Comparison of ENCODE assay signal across 7 cellular contexts in genomic region chr12:53495903-53496751, GRCh38. TPM values are rescaled to one million over a fixed set of nuclear protein-coding genes. Genes with fewer than 3 reads are reported as not detected.
DNase-seq lines count a peak whose midpoint lies in the region; ATAC-seq and TF ChIP-seq lines count a peak whose summit lies in the region.
"Had no signal": no experiment of that assay in that cellular context is flagged by ENCODE, and none has a peak within 500 bp of the region (broad histone marks: within the 10 kb centered on the region; RNA-seq: fewer than 3 reads in every experiment).

No MANE protein-coding gene starts in this region.

- H3K9me3 ChIP-seq in AG04450 (ENCODE audit: control insufficient read depth, insufficient read depth, low read length) = no peaks in the 10 kb centered on the region
- H3K9me3 ChIP-seq in effector memory CD4-positive, alpha-beta T cell (ENCODE audit: control insufficient read depth, low read length) = no peaks in the 10 kb centered on the region

- POLR2A ChIA-PET in AG04450 (lab: Yijun Ruan, JAX) = interaction anchor here (1.0 to 1.3 kb wide), 3 partner anchors 14 to 55 kb away, joined by 3 to 4 read pairs (median 3); partner anchors contain the start of gene PRR13

- H3K27me3 ChIP-seq in AG04450 (ENCODE audit: control insufficient read depth, insufficient read depth, low read length) = no peaks in the 10 kb centered on the region
- H3K27me3 ChIP-seq in effector memory CD4-positive, alpha-beta T cell (replicated peaks; ENCODE audit: control insufficient read depth, insufficient read depth, low read length, poor library complexity, severe bottlenecking) = no peaks in the 10 kb centered on the region

- peak overlapping the region; percentile 47 for H3K27ac ChIP-seq in AG04450 (ENCODE audit: low read depth, low read length)
- no peak overlapping the region for H3K27ac ChIP-seq in effector memory CD4-positive, alpha-beta T cell (ENCODE audit: insufficient read depth, low read length, poor library complexity, severe bottlenecking)

- H3K4me1 ChIP-seq in effector memory CD4-positive, alpha-beta T cell (ENCODE audit: control insufficient read depth, insufficient read depth, low read length, poor library complexity, severe bottlenecking) = peaks cover 38% of the 10 kb centered on the region

- H3K36me3 ChIP-seq in effector memory CD4-positive, alpha-beta T cell (ENCODE audit: control insufficient read depth, insufficient read depth, low read length) = no peaks in the 10 kb centered on the region

- no peak for TF ChIP-seq CTCF in AG04450 (IDR thresholded peaks at IDR 0.05; ENCODE audit: low read depth, low read length)

- CTCF ChIA-PET in AG04450 (lab: Charles Lee) = interaction anchor here (1.2 kb wide), 1 partner anchor 144 kb away, joined by 3 read pairs; no protein-coding TSS in a partner anchor

- peak overlapping the region; percentile 18; the same call in 1 of the 2 replicates for H3K4me3 ChIP-seq in AG04450 (ENCODE audit: low read depth, low read length)
- H3K4me3 ChIP-seq in effector memory CD4-positive, alpha-beta T cell (ENCODE audit: insufficient read depth, low read depth, low read length, poor library complexity, severe bottlenecking) = no peak overlapping the region

- DNase-seq in AG04450 (ENCODE audit: low read depth, low spot score) = peak; percentile 71
- peak; percentile 72 for DNase-seq in OCI-M1 (lab: John Stamatoyannopoulos, UW)
- peak; percentile 55 for DNase-seq in iPS-NIHi7 (ENCODE audit: extremely low spot score)
- no peak for DNase-seq in effector memory CD4-positive, alpha-beta T cell
- no peak for DNase-seq in NCI-H2081 treated with DMSO at 0.1 percent for 48 hours (lab: John Stamatoyannopoulos, UW)
- DNase-seq: activated CD8-positive, alpha-beta memory T cell treated with anti-CD3 and anti-CD28 coated beads, Interleukin-2, amount 50 U/mL, for 48 hours had no signal

- ATAC-seq in GM19463 (IDR thresholded peaks at IDR 0.05; ENCODE audit: unreplicated experiment) = no peak

RNA-seq across cellular contexts. Expression of gene MAP3K12, which starts 3.1 kb away (rescaled TPM):
- polyA plus RNA-seq in AG04450 (2011; rRNA removed) = 35.7 and 46.1 TPM in 2 replicates
- 52.1 and 64.6 TPM in 2 replicates for polyA minus RNA-seq in AG04450 (2011; rRNA and poly(A)+ RNA removed)

RNA-seq across cellular contexts. Expression of gene TARBP2, which starts 5.0 kb away (rescaled TPM):
- polyA plus RNA-seq in AG04450 (2011; rRNA removed) = 25.0 and 33.0 TPM in 2 replicates
- 19.7 and 26.4 TPM in 2 replicates for polyA minus RNA-seq in AG04450 (2011; rRNA and poly(A)+ RNA removed)

RNA-seq across cellular contexts. Expression of gene NPFF, which starts 11.2 kb away (rescaled TPM):
- polyA plus RNA-seq in AG04450 (2011; rRNA removed) = not detected in 2 replicates
- not detected in 2 replicates for polyA minus RNA-seq in AG04450 (2011; rRNA and poly(A)+ RNA removed)

RNA-seq across cellular contexts. Expression of gene PCBP2, which starts 44.2 kb away (rescaled TPM):
- polyA plus RNA-seq in AG04450 (2011; rRNA removed) = 286 and 408 TPM in 2 replicates
- polyA minus RNA-seq in AG04450 (2011; rRNA and poly(A)+ RNA removed) = 1,032 and 1,271 TPM in 2 replicates

RNA-seq across cellular contexts. Expression of gene PRR13, which starts 54.6 kb away (rescaled TPM):
- 71.4 and 92.8 TPM in 2 replicates for polyA plus RNA-seq in AG04450 (2011; rRNA removed)
- polyA minus RNA-seq in AG04450 (2011; rRNA and poly(A)+ RNA removed) = 78.8 and 83.9 TPM in 2 replicates

Comparison
In these comparisons a context has a peak if more than half of its experiments do, and no peak if none do; other contexts are left out.
1. DNase-seq: peak in AG04450 (single experiment), OCI-M1 (single experiment) and iPS-NIHi7 (single experiment); none in effector memory CD4-positive, alpha-beta T cell (0 of 3) and NCI-H2081 treated with DMSO at 0.1 percent for 48 hours (single experiment).